2 cellular contexts compared by ENCODE assay signal in the genomic region with DNA sequence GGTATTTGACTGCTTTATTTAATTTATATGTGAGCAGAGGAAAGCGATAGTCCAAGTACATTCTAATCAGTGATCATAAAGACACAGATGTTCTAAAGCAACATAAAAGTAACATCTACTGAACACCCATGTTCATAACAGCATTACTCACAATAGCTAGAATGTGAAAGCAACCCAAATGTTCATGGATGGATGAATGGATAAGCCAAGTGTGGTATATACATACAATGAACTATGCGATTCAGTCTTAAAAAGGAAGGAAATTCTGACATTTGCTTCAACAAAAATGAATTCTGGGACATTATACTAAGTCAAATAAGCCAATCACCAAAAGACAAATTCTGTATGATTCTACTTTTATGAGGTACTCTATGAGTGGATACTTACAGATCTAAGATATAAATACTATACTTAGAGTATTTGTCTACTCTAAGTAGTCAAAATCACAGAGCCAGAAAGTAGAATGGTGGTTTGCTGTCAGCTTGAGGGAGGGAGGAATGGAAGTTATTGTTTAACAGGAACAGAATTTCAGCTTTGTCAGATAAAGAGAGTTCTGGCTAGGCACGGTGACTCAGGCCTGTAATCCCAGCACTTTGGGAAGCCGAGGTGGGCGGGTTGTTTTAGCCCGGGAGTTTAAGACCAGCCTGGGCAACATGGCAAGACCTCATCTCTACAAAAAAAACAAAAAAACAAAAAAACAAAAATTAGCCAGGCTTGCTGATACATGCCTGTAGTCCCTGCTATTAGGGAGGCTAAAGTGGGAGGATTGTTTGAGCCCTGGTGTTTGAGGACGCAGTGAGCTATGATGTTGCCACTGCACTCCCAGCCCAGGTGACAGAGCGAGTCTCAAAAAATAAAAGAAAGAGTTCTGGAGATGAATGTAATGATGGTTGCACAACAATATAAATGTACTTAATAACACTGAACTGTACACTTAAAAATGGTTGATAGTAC.
TF ChIP-seq lines count a peak whose summit lies in the region.

No MANE protein-coding gene starts in this region.

TF ChIP-seq in A549, 52 proteins besides CTCF, POLR2A, EP300 and RAD21:
- TF ChIP-seq HOXB5 (CRISPR knock-in tag; IDR thresholded peaks at IDR 0.05) (no peak), MAFK (IDR thresholded peaks at IDR 0.05; ENCODE audit: partially characterized antibody) (peak; percentile 28), FOSL2 (IDR thresholded peaks at IDR 0.05) (no peak), FOSL2 (CRISPR knock-in tag; IDR thresholded peaks at IDR 0.05) (peak; percentile 10; the same call in 1 of the 2 replicates)

TF ChIP-seq in IMR-90, 13 proteins besides CTCF, POLR2A, EP300 and RAD21:
- TF ChIP-seq MXI1 (IDR thresholded peaks at IDR 0.05; ENCODE audit: borderline replicate concordance, low read depth, low read length), result no peak
- peak; percentile 31; the same call in 1 of the 2 replicates for TF ChIP-seq CEBPB (IDR thresholded peaks at IDR 0.05; ENCODE audit: low read depth, low read length)
